Comparison of ENCODE assay signal across 39 cellular contexts in the genomic region with DNA sequence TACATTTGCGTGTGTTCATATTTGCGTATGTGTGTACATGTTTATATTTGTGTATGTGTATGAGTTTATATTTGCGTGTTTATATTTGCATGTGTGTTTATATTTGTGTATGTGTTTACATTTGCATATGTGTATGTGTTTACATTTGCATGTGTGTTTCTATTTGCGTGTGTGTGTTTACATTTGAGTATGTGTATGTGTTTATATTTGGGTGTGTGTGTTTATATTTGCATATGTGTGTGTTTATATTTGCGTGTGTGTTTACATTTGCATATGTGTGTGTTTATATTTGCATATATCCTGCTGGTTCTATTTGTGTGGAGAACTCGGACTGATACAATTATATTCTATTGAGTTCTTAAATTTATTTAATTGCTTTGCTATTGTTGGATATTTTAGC.
"Had no signal": no experiment of that assay in that cellular context is flagged by ENCODE, and none has a peak within 500 bp of the region (broad histone marks: within the 10 kb centered on the region; RNA-seq: fewer than 3 reads in every experiment).

No MANE protein-coding gene starts in this region.

- H3K4me3 ChIP-seq: adrenal gland, breast epithelium, cardiac muscle cell, coronary artery, dorsolateral prefrontal cortex, esophagus squamous epithelium, gastroesophageal sphincter, heart right ventricle had no signal

- H3K4me1 ChIP-seq: adrenal gland had no signal

- DNase-seq: activated CD4-positive, alpha-beta memory T cell treated with anti-CD3 and anti-CD28 coated beads for 36 hours; activated CD4-positive, alpha-beta T cell treated with anti-CD3 and anti-CD28 coated beads for 36 hours; activated CD4-positive, alpha-beta T cell treated with anti-CD3 and anti-CD28 coated beads, Interleukin-2, amount 10 ng/mL, durations not matched to agents 24 days and 14 days; activated CD4-positive, CD25-positive, alpha-beta regulatory T cell; activated CD4-positive, CD25-positive, alpha-beta regulatory T cell treated with anti-CD3 and anti-CD28 coated beads, Interleukin-2, amount 50 U/mL, for 72 hours; activated CD8-positive, alpha-beta memory T cell treated with anti-CD3 and anti-CD28 coated beads, Interleukin-2, amount 10 ng/mL, durations not matched to agents 7 days and 5 days; activated CD8-positive, alpha-beta memory T cell treated with anti-CD3 and anti-CD28 coated beads, Interleukin-2, amount 50 U/mL, for 4 hours; activated CD8-positive, alpha-beta T cell treated with anti-CD3 and anti-CD28 coated beads, Interleukin-2, amount 10 ng/mL, durations not matched to agents 7 days and 5 days; activated effector memory CD4-positive, alpha-beta T cell treated with anti-CD3 and anti-CD28 coated beads, Interleukin-2, amount 50 U/mL, for 16 hours; activated naive CD4-positive, alpha-beta T cell treated with anti-CD3 and anti-CD28 coated beads for 36 hours; activated naive CD8-positive, alpha-beta T cell treated with anti-CD3 and anti-CD28 coated beads for 36 hours; activated naive CD8-positive, alpha-beta T cell treated with anti-CD3 and anti-CD28 coated beads, Interleukin-2, amount 50 U/mL, for 24 hours; activated T-cell treated with anti-CD3 and anti-CD28 coated beads, Interleukin-2, amount 50 U/mL, for 1 hour; activated T-cell treated with anti-CD3 and anti-CD28 coated beads, Interleukin-2, amount 50 U/mL, for 48 hours; adrenal gland; amygdala; aorta; central memory CD4-positive, alpha-beta T cell; cerebellar nuclear complex; dorsolateral prefrontal cortex; effector memory CD8-positive, alpha-beta T cell; erythroblast; esophagus squamous epithelium; foreskin melanocyte; heart right ventricle; T-helper 1 cell; T-helper 17 cell; T1000; WERI-Rb-1 had no signal

- H3K4me1 Mint-ChIP-seq: activated CD4-positive, alpha-beta T cell treated with anti-CD3 and anti-CD28 coated beads for 36 hours; activated CD4-positive, alpha-beta T cell treated with anti-CD3 and anti-CD28 coated beads, Interleukin-2, amount 10 ng/mL, durations not matched to agents 24 days and 14 days; activated CD8-positive, alpha-beta memory T cell treated with anti-CD3 and anti-CD28 coated beads, Interleukin-2, amount 10 ng/mL, durations not matched to agents 7 days and 5 days; activated naive CD4-positive, alpha-beta T cell treated with anti-CD3 and anti-CD28 coated beads, Interleukin-2, amount 50 U/mL, for 24 hours; activated naive CD8-positive, alpha-beta T cell treated with anti-CD3 and anti-CD28 coated beads for 36 hours; activated naive CD8-positive, alpha-beta T cell treated with anti-CD3 and anti-CD28 coated beads, Interleukin-2, amount 50 U/mL, for 24 hours had no signal

- H3K27me3 ChIP-seq: adrenal gland, breast epithelium, cardiac muscle cell, heart right ventricle had no signal

- H3K9me3 ChIP-seq: adrenal gland, breast epithelium, esophagus squamous epithelium, gastroesophageal sphincter, heart right ventricle had no signal

- H3K9me3 Mint-ChIP-seq: activated CD4-positive, alpha-beta memory T cell treated with anti-CD3 and anti-CD28 coated beads for 36 hours; activated CD4-positive, alpha-beta T cell treated with anti-CD3 and anti-CD28 coated beads, Interleukin-2, amount 10 ng/mL, durations not matched to agents 24 days and 14 days; activated naive CD4-positive, alpha-beta T cell treated with anti-CD3 and anti-CD28 coated beads for 36 hours; activated naive CD4-positive, alpha-beta T cell treated with anti-CD3 and anti-CD28 coated beads, Interleukin-2, amount 50 U/mL, for 24 hours; activated T-helper 1 cell treated with anti-CD3 and anti-CD28 coated beads, Interleukin-12 subunit alpha, Interleukin-12 subunit beta, Interleukin-2, Interleukin-4 antibody, amounts not matched to agents 30 ng/mL and 10 ng/mL and 1 ng/mL, durations not matched to agents 14 hours and 24 hours and 36 hours; dendritic cell treated with granulocyte-macrophage colony-stimulating factor and Interleukin-4, amounts not matched to agents 40 ng/mL and 50 ng/mL, for 4 days; effector memory CD8-positive, alpha-beta T cell had no signal

- H3K36me3 ChIP-seq: adrenal gland, breast epithelium, cardiac muscle cell, esophagus squamous epithelium, gastroesophageal sphincter, heart right ventricle, WERI-Rb-1 had no signal

- H3K27me3 Mint-ChIP-seq: activated CD4-positive, alpha-beta memory T cell treated with anti-CD3 and anti-CD28 coated beads for 36 hours; activated CD4-positive, alpha-beta T cell treated with anti-CD3 and anti-CD28 coated beads for 36 hours; activated CD8-positive, alpha-beta memory T cell treated with anti-CD3 and anti-CD28 coated beads, Interleukin-2, amount 10 ng/mL, durations not matched to agents 7 days and 5 days; activated naive CD4-positive, alpha-beta T cell treated with anti-CD3 and anti-CD28 coated beads, Interleukin-2, amount 50 U/mL, for 24 hours; activated naive CD8-positive, alpha-beta T cell treated with anti-CD3 and anti-CD28 coated beads for 36 hours; brain had no signal

- ATAC-seq: activated CD4-positive, alpha-beta T cell treated with anti-CD3 and anti-CD28 coated beads for 36 hours; activated CD8-positive, alpha-beta memory T cell treated with anti-CD3 and anti-CD28 coated beads, Interleukin-2, amount 10 ng/mL, durations not matched to agents 7 days and 5 days; activated CD8-positive, alpha-beta T cell treated with anti-CD3 and anti-CD28 coated beads, Interleukin-2, amount 10 ng/mL, durations not matched to agents 7 days and 5 days; activated naive CD8-positive, alpha-beta T cell treated with anti-CD3 and anti-CD28 coated beads, Interleukin-2, amount 50 U/mL, for 24 hours; effector memory CD8-positive, alpha-beta T cell; gastroesophageal sphincter; heart right ventricle; T-helper 17 cell had no signal

- H3K27ac ChIP-seq: adrenal gland, breast epithelium, cardiac muscle cell, coronary artery, dorsolateral prefrontal cortex, esophagus squamous epithelium, gastroesophageal sphincter, heart right ventricle, WERI-Rb-1 had no signal

- H3K36me3 Mint-ChIP-seq: activated CD4-positive, alpha-beta memory T cell treated with anti-CD3 and anti-CD28 coated beads for 36 hours; activated CD8-positive, alpha-beta memory T cell treated with anti-CD3 and anti-CD28 coated beads, Interleukin-2, amount 10 ng/mL, durations not matched to agents 7 days and 5 days; activated naive CD4-positive, alpha-beta T cell treated with anti-CD3 and anti-CD28 coated beads, Interleukin-2, amount 50 U/mL, for 24 hours; activated naive CD8-positive, alpha-beta T cell treated with anti-CD3 and anti-CD28 coated beads for 36 hours; brain had no signal

- H3K27ac Mint-ChIP-seq: activated CD4-positive, alpha-beta memory T cell treated with anti-CD3 and anti-CD28 coated beads for 36 hours; activated CD4-positive, alpha-beta T cell treated with anti-CD3 and anti-CD28 coated beads for 36 hours; activated CD4-positive, alpha-beta T cell treated with anti-CD3 and anti-CD28 coated beads, Interleukin-2, amount 10 ng/mL, durations not matched to agents 24 days and 14 days; activated CD8-positive, alpha-beta memory T cell treated with anti-CD3 and anti-CD28 coated beads, Interleukin-2, amount 10 ng/mL, durations not matched to agents 7 days and 5 days; activated CD8-positive, alpha-beta T cell treated with anti-CD3 and anti-CD28 coated beads, Interleukin-2, amount 10 ng/mL, durations not matched to agents 7 days and 5 days; activated naive CD4-positive, alpha-beta T cell treated with anti-CD3 and anti-CD28 coated beads for 36 hours; activated naive CD4-positive, alpha-beta T cell treated with anti-CD3 and anti-CD28 coated beads, Interleukin-2, amount 50 U/mL, for 24 hours; activated naive CD8-positive, alpha-beta T cell treated with anti-CD3 and anti-CD28 coated beads for 36 hours; activated naive CD8-positive, alpha-beta T cell treated with anti-CD3 and anti-CD28 coated beads, Interleukin-2, amount 50 U/mL, for 24 hours; activated T-helper 1 cell treated with anti-CD3 and anti-CD28 coated beads, Interleukin-12 subunit alpha, Interleukin-12 subunit beta, Interleukin-2, Interleukin-4 antibody, amounts not matched to agents 30 ng/mL and 10 ng/mL and 1 ng/mL, durations not matched to agents 14 hours and 24 hours and 36 hours; activated T-helper 2 cell treated with anti-CD3 and anti-CD28 coated beads, Interferon-gamma antibody, Interleukin-2, Interleukin-4, amounts not matched to agents 10 μg/mL and 5 μg/mL and 100 μg/mL, durations not matched to agents 14 hours and 24 hours and 36 hours; brain; dendritic cell treated with granulocyte-macrophage colony-stimulating factor and Interleukin-4, amounts not matched to agents 40 ng/mL and 50 ng/mL, for 4 days; effector memory CD8-positive, alpha-beta T cell; T-helper 17 cell; T-helper 2 cell treated with Interferon-gamma antibody and Interleukin-4, amounts not matched to agents 5 μg/mL and 100 μg/mL, for 36 hours had no signal

- H3K4me3 Mint-ChIP-seq: activated CD4-positive, alpha-beta memory T cell treated with anti-CD3 and anti-CD28 coated beads for 36 hours; activated CD4-positive, alpha-beta T cell treated with anti-CD3 and anti-CD28 coated beads for 36 hours; activated CD4-positive, alpha-beta T cell treated with anti-CD3 and anti-CD28 coated beads, Interleukin-2, amount 10 ng/mL, durations not matched to agents 24 days and 14 days; activated CD8-positive, alpha-beta memory T cell treated with anti-CD3 and anti-CD28 coated beads, Interleukin-2, amount 10 ng/mL, durations not matched to agents 7 days and 5 days; activated CD8-positive, alpha-beta T cell treated with anti-CD3 and anti-CD28 coated beads, Interleukin-2, amount 10 ng/mL, durations not matched to agents 7 days and 5 days; activated naive CD4-positive, alpha-beta T cell treated with anti-CD3 and anti-CD28 coated beads for 36 hours; activated naive CD4-positive, alpha-beta T cell treated with anti-CD3 and anti-CD28 coated beads, Interleukin-2, amount 50 U/mL, for 24 hours; activated naive CD8-positive, alpha-beta T cell treated with anti-CD3 and anti-CD28 coated beads for 36 hours; activated naive CD8-positive, alpha-beta T cell treated with anti-CD3 and anti-CD28 coated beads, Interleukin-2, amount 50 U/mL, for 24 hours; activated T-helper 1 cell treated with anti-CD3 and anti-CD28 coated beads, Interleukin-12 subunit alpha, Interleukin-12 subunit beta, Interleukin-2, Interleukin-4 antibody, amounts not matched to agents 30 ng/mL and 10 ng/mL and 1 ng/mL, durations not matched to agents 14 hours and 24 hours and 36 hours; brain; dendritic cell treated with granulocyte-macrophage colony-stimulating factor and Interleukin-4, amounts not matched to agents 40 ng/mL and 50 ng/mL, for 4 days; effector memory CD8-positive, alpha-beta T cell; T-helper 17 cell; T-helper 2 cell treated with Interferon-gamma antibody and Interleukin-4, amounts not matched to agents 5 μg/mL and 100 μg/mL, for 36 hours had no signal
